Comparison of ENCODE assay signal across 29 cellular contexts in genomic region chr3:83849331-83849730, GRCh38.
DNase-seq lines count a peak whose midpoint lies in the region; ATAC-seq and TF ChIP-seq lines count a peak whose summit lies in the region.
"Had no signal": no experiment of that assay in that cellular context is flagged by ENCODE, and none has a peak within 500 bp of the region (broad histone marks: within the 10 kb centered on the region; RNA-seq: fewer than 3 reads in every experiment).

No MANE protein-coding gene starts in this region.

- no peak overlapping the region for H3K4me3 ChIP-seq in BLaER1
- H3K4me3 ChIP-seq in SU-DHL-6 (ENCODE audit: insufficient read depth, low read length, poor library complexity, severe bottlenecking): no peak overlapping the region
- no peak overlapping the region for H3K4me3 ChIP-seq in choroid plexus epithelial cell (ENCODE audit: low read depth, low read length)
- H3K4me3 ChIP-seq in CD8-positive, alpha-beta T cell (ENCODE audit: low read depth, low read length): no peak overlapping the region
- H3K4me3 ChIP-seq: SJSA1 had no signal

- H4K20me1 ChIP-seq in BLaER1 (no peaks in the 10 kb centered on the region), SU-DHL-6 (ENCODE audit: low read depth, low read length) (no peaks in the 10 kb centered on the region)

- H3K4me1 ChIP-seq in BLaER1: peaks cover 9% of the 10 kb centered on the region
- H3K4me1 ChIP-seq in CD8-positive, alpha-beta T cell (ENCODE audit: insufficient read depth, low read length): no peaks in the 10 kb centered on the region
- H3K4me1 ChIP-seq: Caco-2, SJSA1 had no signal

- intact Hi-C loops in CD8-positive, alpha-beta T cell (cut with DNase I, micrococcal nuclease): no loop called here

- H3K4me2 ChIP-seq in BLaER1 (peak overlapping the region; percentile 34; the same call in 1 of the 2 replicates), SU-DHL-6 (ENCODE audit: low read depth, low read length, poor library complexity, severe bottlenecking) (no peak overlapping the region)
- H3K4me2 ChIP-seq: KMS-11 had no signal

- no peaks in the 10 kb centered on the region for H3K27me3 Mint-ChIP-seq in CD8-positive, alpha-beta T cell (ENCODE audit: low read depth)
- no peaks in the 10 kb centered on the region for H3K27me3 Mint-ChIP-seq in activated T-helper 17 cell treated with anti-CD3 and anti-CD28 coated beads, Interleukin-2, amount 50 U/mL, for 72 hours
- H3K27me3 Mint-ChIP-seq: CD4-positive, alpha-beta memory T cell; IgD-negative memory B cell had no signal

- no peaks in the 10 kb centered on the region for H3K36me3 ChIP-seq in BLaER1
- H3K36me3 ChIP-seq in SU-DHL-6 (ENCODE audit: low read length): no peaks in the 10 kb centered on the region
- no peaks in the 10 kb centered on the region for H3K36me3 ChIP-seq in CD8-positive, alpha-beta T cell (ENCODE audit: insufficient read depth, low read length)
- H3K36me3 ChIP-seq: SJSA1 had no signal

- CTCF ChIA-PET in CD8-positive, alpha-beta T cell (lab: Charles Lee): no interaction called here

- no peaks in the 10 kb centered on the region for H3K27me3 ChIP-seq in BLaER1
- no peaks in the 10 kb centered on the region for H3K27me3 ChIP-seq in SU-DHL-6 (ENCODE audit: low read length)
- no peaks in the 10 kb centered on the region for H3K27me3 ChIP-seq in CD8-positive, alpha-beta T cell (ENCODE audit: insufficient read depth, low read length)
- H3K27me3 ChIP-seq: SJSA1 had no signal

- H3K36me3 Mint-ChIP-seq in CD8-positive, alpha-beta T cell: no peaks in the 10 kb centered on the region
- no peaks in the 10 kb centered on the region for H3K36me3 Mint-ChIP-seq in activated T-helper 17 cell treated with anti-CD3 and anti-CD28 coated beads, Interleukin-2, amount 50 U/mL, for 72 hours (ENCODE audit: low read depth)
- H3K36me3 Mint-ChIP-seq: CD4-positive, alpha-beta memory T cell; IgD-negative memory B cell had no signal

- no peaks in the 10 kb centered on the region for H3K4me1 Mint-ChIP-seq in CD8-positive, alpha-beta T cell (ENCODE audit: low read depth)
- no peaks in the 10 kb centered on the region for H3K4me1 Mint-ChIP-seq in activated T-helper 17 cell treated with anti-CD3 and anti-CD28 coated beads, Interleukin-2, amount 50 U/mL, for 72 hours
- H3K4me1 Mint-ChIP-seq: CD4-positive, alpha-beta memory T cell had no signal

- DNase-seq in choroid plexus epithelial cell (ENCODE audit: low read depth) (peak; percentile 34), kidney tubule cell (ENCODE audit: low spot score) (peak; percentile 1), DMS 273 (lab: John Stamatoyannopoulos, UW; ENCODE audit: unreplicated experiment) (no peak)
- DNase-seq in CD8-positive, alpha-beta T cell: no peak
- DNase-seq: C1 segment of cervical spinal cord; Caco-2; CD4-positive, alpha-beta memory T cell; DMS 273 treated with DMSO at 0.1 percent for 48 hours; DMS79; EL; GDM1; GOT3; HCEC 1CT; MM.1S; NCI-H1417; NCI-H1694; NCI-H2029 treated with DMSO at 0.1 percent for 48 hours; NCI-H446 treated with DMSO at 0.1 percent for 48 hours; NCI-H526; NCI-H82; NK-92 treated with Interleukin-12 subunit alpha and Interleukin-12 subunit beta, amount 100 ng/mL, for 24 hours; Right ventricle myocardium superior; RPMI8226 had no signal

- H3K9me3 Mint-ChIP-seq in CD8-positive, alpha-beta T cell: peaks cover 13% of the 10 kb centered on the region
- peaks cover 15% of the 10 kb centered on the region for H3K9me3 Mint-ChIP-seq in activated T-helper 17 cell treated with anti-CD3 and anti-CD28 coated beads, Interleukin-2, amount 50 U/mL, for 72 hours

- 0 out of 2 replicates have a peak overlapping the region, but pooled peaks have one; percentile 4 for H3K27ac ChIP-seq in BLaER1
- H3K27ac ChIP-seq in SU-DHL-6 (ENCODE audit: low read depth, low read length): no peak overlapping the region
- H3K27ac ChIP-seq in CD8-positive, alpha-beta T cell (ENCODE audit: low read depth, low read length): no peak overlapping the region
- H3K27ac ChIP-seq: KMS-11, SJSA1 had no signal

- no peak overlapping the region for H3K4me3 Mint-ChIP-seq in CD8-positive, alpha-beta T cell
- H3K4me3 Mint-ChIP-seq in activated T-helper 17 cell treated with anti-CD3 and anti-CD28 coated beads, Interleukin-2, amount 50 U/mL, for 72 hours: no peak overlapping the region
- H3K4me3 Mint-ChIP-seq: CD4-positive, alpha-beta memory T cell; IgD-negative memory B cell had no signal

- H3K79me2 ChIP-seq in SU-DHL-6 (ENCODE audit: insufficient read depth, low read length): no peaks in the 10 kb centered on the region

- TF ChIP-seq CTCF in SU-DHL-6 (IDR thresholded peaks at IDR 0.05; ENCODE audit: insufficient read depth, low read length, poor library complexity, severe bottlenecking) (no peak), choroid plexus epithelial cell (conservative IDR thresholded peaks at IDR 0.05; ENCODE audit: low read depth, low read length) (no peak)
- TF ChIP-seq CTCF in CD8-positive, alpha-beta T cell (IDR thresholded peaks at IDR 0.05): no peak

- H3F3A ChIP-seq in SU-DHL-6 (ENCODE audit: insufficient read depth): no peaks in the 10 kb centered on the region

- ATAC-seq in CD8-positive, alpha-beta T cell: no peak
- no peak for ATAC-seq in activated T-helper 17 cell treated with anti-CD3 and anti-CD28 coated beads, Interleukin-2, amount 50 U/mL, for 72 hours (replicated peaks)

- H2AFZ ChIP-seq in SU-DHL-6 (ENCODE audit: low read depth, low read length, severe bottlenecking): peak overlapping the region; percentile 35

- no peaks in the 10 kb centered on the region for H3K9me2 ChIP-seq in SU-DHL-6 (replicated peaks; ENCODE audit: insufficient read depth, low read length)

- H3K9ac ChIP-seq in BLaER1 (no peak overlapping the region), SU-DHL-6 (ENCODE audit: low read length) (no peak overlapping the region)
- H3K9ac ChIP-seq: KMS-11 had no signal

- POLR2A ChIA-PET in CD8-positive, alpha-beta T cell (lab: Charles Lee): no interaction called here

- no peak overlapping the region for H3K27ac Mint-ChIP-seq in CD8-positive, alpha-beta T cell
- H3K27ac Mint-ChIP-seq in activated T-helper 17 cell treated with anti-CD3 and anti-CD28 coated beads, Interleukin-2, amount 50 U/mL, for 72 hours: no peak overlapping the region
- H3K27ac Mint-ChIP-seq: CD4-positive, alpha-beta memory T cell; IgD-negative memory B cell had no signal

- H3K9me3 ChIP-seq in BLaER1 (no peaks in the 10 kb centered on the region), SU-DHL-6 (ENCODE audit: insufficient read depth, low read length) (no peaks in the 10 kb centered on the region)
- no peaks in the 10 kb centered on the region for H3K9me3 ChIP-seq in CD8-positive, alpha-beta T cell (ENCODE audit: low read length)
- H3K9me3 ChIP-seq: Caco-2, SJSA1 had no signal

Comparison
In these comparisons a context has a peak if more than half of its experiments do, and no peak if none do; other contexts are left out.
1. DNase-seq: peak in choroid plexus epithelial cell (single experiment) and kidney tubule cell (single experiment); none in DMS 273 (single experiment) and CD8-positive, alpha-beta T cell (0 of 7).